In the genomic region with DNA sequence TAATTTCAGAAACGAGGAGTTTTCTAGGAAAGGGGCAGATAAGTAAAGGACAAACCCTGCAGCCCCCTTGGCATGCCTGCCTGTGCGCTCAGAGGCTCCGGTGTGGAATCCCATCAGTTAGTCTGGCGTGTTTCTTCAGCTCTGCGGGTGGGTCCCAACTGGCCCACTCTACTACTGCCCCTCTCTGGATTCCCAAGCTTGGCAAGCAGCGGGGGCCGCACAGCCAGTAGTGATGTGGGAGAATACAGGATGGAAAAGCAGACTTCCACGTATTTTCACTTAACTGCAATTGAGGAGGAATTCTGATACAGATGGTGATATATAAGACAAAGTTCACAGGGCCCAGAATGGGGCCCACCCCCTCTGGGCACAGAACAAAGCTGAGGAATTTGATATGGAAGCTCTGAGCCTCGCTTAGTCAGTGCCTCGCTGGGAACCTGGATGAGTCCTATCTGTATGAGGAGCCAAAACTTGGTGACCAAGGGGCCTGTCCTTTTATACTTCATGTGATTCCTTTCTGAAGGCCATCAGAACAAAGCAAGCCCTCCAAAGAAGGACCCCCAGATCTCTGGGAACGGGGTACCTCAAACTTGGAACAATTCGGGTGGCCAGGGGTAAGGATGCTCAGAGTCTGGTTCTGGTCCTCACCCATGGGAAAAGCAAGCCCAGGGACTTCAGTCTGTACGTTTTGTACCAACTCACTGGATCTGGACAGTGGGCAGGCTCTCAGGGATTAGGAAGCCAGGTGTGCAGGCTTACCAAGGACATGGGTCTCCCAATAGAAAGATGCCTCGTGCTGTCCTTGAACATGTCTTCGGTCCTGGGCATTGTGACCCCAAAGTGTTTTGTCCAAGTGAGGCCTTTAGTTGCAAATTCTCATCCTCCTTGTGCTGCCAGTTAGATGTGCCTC, we compare ENCODE assay signal across 25 cellular contexts. TPM values are rescaled to one million over a fixed set of nuclear protein-coding genes. Genes with fewer than 3 reads are reported as not detected.
DNase-seq lines count a peak whose midpoint lies in the region; ATAC-seq and TF ChIP-seq lines count a peak whose summit lies in the region.
"Had no signal": no experiment of that assay in that cellular context is flagged by ENCODE, and none has a peak within 500 bp of the region (broad histone marks: within the 10 kb centered on the region; RNA-seq: fewer than 3 reads in every experiment).

No MANE protein-coding gene starts in this region.

- peaks cover 52% of the 10 kb centered on the region for H3K36me3 Mint-ChIP-seq in activated T-cell treated with anti-CD3 and anti-CD28 coated beads, Interleukin-2, amount 50 U/mL, for 24 hours (ENCODE audit: low read depth)
- H3K36me3 Mint-ChIP-seq in activated T-cell treated with anti-CD3 and anti-CD28 coated beads, Interleukin-2, amount 50 U/mL, for 72 hours (ENCODE audit: insufficient read depth in 2 of 2), result peaks cover 0 to 1% of the 10 kb centered on the region in 2 donors
- peaks cover 0 to 8% of the 10 kb centered on the region in 2 donors for H3K36me3 Mint-ChIP-seq in naive B cell
- H3K36me3 Mint-ChIP-seq: activated CD4-positive, alpha-beta memory T cell treated with anti-CD3 and anti-CD28 coated beads for 36 hours had no signal

- no peaks in the 10 kb centered on the region for H3K27me3 Mint-ChIP-seq in activated T-cell treated with anti-CD3 and anti-CD28 coated beads, Interleukin-2, amount 50 U/mL, for 24 hours
- no peaks in the 10 kb centered on the region for H3K27me3 Mint-ChIP-seq in activated T-cell treated with anti-CD3 and anti-CD28 coated beads, Interleukin-2, amount 50 U/mL, for 72 hours (ENCODE audit: low read depth)
- H3K27me3 Mint-ChIP-seq in naive B cell, result no peaks in the 10 kb centered on the region
- H3K27me3 Mint-ChIP-seq: activated CD4-positive, alpha-beta memory T cell treated with anti-CD3 and anti-CD28 coated beads for 36 hours; type B pancreatic cell had no signal

- H3K4me3 Mint-ChIP-seq in activated T-cell treated with anti-CD3 and anti-CD28 coated beads, Interleukin-2, amount 50 U/mL, for 24 hours, result no peak overlapping the region
- no peak overlapping the region for H3K4me3 Mint-ChIP-seq in activated T-cell treated with anti-CD3 and anti-CD28 coated beads, Interleukin-2, amount 50 U/mL, for 72 hours
- H3K4me3 Mint-ChIP-seq in naive B cell, result no peak overlapping the region
- H3K4me3 Mint-ChIP-seq: activated CD4-positive, alpha-beta memory T cell treated with anti-CD3 and anti-CD28 coated beads for 36 hours; type B pancreatic cell had no signal

- H3K27ac ChIP-seq in gastrocnemius medialis, result no peak overlapping the region
- H3K27ac ChIP-seq in left lung, result no peak overlapping the region
- H3K27ac ChIP-seq: breast epithelium had no signal

- no peaks in the 10 kb centered on the region for H3K4me1 Mint-ChIP-seq in activated T-cell treated with anti-CD3 and anti-CD28 coated beads, Interleukin-2, amount 50 U/mL, for 24 hours (ENCODE audit: low read depth)
- no peaks in the 10 kb centered on the region for H3K4me1 Mint-ChIP-seq in activated T-cell treated with anti-CD3 and anti-CD28 coated beads, Interleukin-2, amount 50 U/mL, for 72 hours (ENCODE audit: low read depth)
- H3K4me1 Mint-ChIP-seq in naive B cell, result peaks cover 11 to 20% (median 16%) of the 10 kb centered on the region in 3 donors

- H3K9me3 Mint-ChIP-seq in activated T-cell treated with anti-CD3 and anti-CD28 coated beads, Interleukin-2, amount 50 U/mL, for 24 hours, result no peaks in the 10 kb centered on the region
- no peaks in the 10 kb centered on the region for H3K9me3 Mint-ChIP-seq in activated T-cell treated with anti-CD3 and anti-CD28 coated beads, Interleukin-2, amount 50 U/mL, for 72 hours
- H3K9me3 Mint-ChIP-seq in naive B cell, result no peaks in the 10 kb centered on the region
- H3K9me3 Mint-ChIP-seq: activated CD4-positive, alpha-beta memory T cell treated with anti-CD3 and anti-CD28 coated beads for 36 hours; type B pancreatic cell had no signal

- H3K27ac Mint-ChIP-seq in activated T-cell treated with anti-CD3 and anti-CD28 coated beads, Interleukin-2, amount 50 U/mL, for 24 hours, result peak overlapping the region; percentile 47
- no peak overlapping the region for H3K27ac Mint-ChIP-seq in activated T-cell treated with anti-CD3 and anti-CD28 coated beads, Interleukin-2, amount 50 U/mL, for 72 hours
- peak overlapping the region in 4 of 6 donors; percentile 55 to 76 (median 67) for H3K27ac Mint-ChIP-seq in naive B cell
- H3K27ac Mint-ChIP-seq: activated CD4-positive, alpha-beta memory T cell treated with anti-CD3 and anti-CD28 coated beads for 36 hours; type B pancreatic cell had no signal

- no peak for ATAC-seq in activated T-cell treated with anti-CD3 and anti-CD28 coated beads, Interleukin-2, amount 50 U/mL, for 72 hours (replicated peaks in 1 of 2)
- ATAC-seq in naive B cell (ENCODE audit: low read depth in 2 of 2) (no peak), GM21576 (IDR thresholded peaks at IDR 0.05; ENCODE audit: unreplicated experiment) (no peak), gastrocnemius medialis (no peak), left lung (no peak)
- ATAC-seq: left ventricle myocardium superior, mucosa of descending colon, Right ventricle myocardium inferior had no signal

- H3K4me3 ChIP-seq in adipocyte (ENCODE audit: low read length), result peak overlapping the region; percentile 7
- no peak overlapping the region for H3K4me3 ChIP-seq in gastrocnemius medialis
- no peak overlapping the region for H3K4me3 ChIP-seq in left lung
- H3K4me3 ChIP-seq: breast epithelium, mucosa of descending colon had no signal

- H3K4me1 ChIP-seq in adipocyte (ENCODE audit: control insufficient read depth, insufficient read depth, low read length) (peaks cover 33% of the 10 kb centered on the region), gastrocnemius medialis (peaks cover 8 to 16% of the 10 kb centered on the region in 2 donors), left lung (peaks cover 0 to 30% of the 10 kb centered on the region in 2 donors)
- H3K4me1 ChIP-seq: breast epithelium had no signal

- TF ChIP-seq POLR2A in gastrocnemius medialis (IDR thresholded peaks at IDR 0.05), result no peak

- H3K36me3 ChIP-seq in adipocyte (ENCODE audit: control insufficient read depth, insufficient read depth, low read length, severe bottlenecking) (peaks cover 10% of the 10 kb centered on the region), gastrocnemius medialis (no peaks in the 10 kb centered on the region), left lung (peaks cover 0 to 62% of the 10 kb centered on the region in 2 donors)
- H3K36me3 ChIP-seq: breast epithelium had no signal

- TF ChIP-seq CTCF in gastrocnemius medialis (IDR thresholded peaks at IDR 0.05 in 4 of 5, conservative IDR thresholded peaks at IDR 0.05 in 1 of 5) (no peak), left lung (IDR thresholded peaks at IDR 0.05) (no peak)

- intact Hi-C loops in gastrocnemius medialis (cut with DNase I; ENCODE audit: low total_unique reads) (loop anchor here (5.0 kb wide), 1 partner anchor 260 kb away; no protein-coding TSS in a partner anchor), left lung (cut with DNase I) (no loop called here)

- H3K27me3 ChIP-seq in adipocyte (replicated peaks; ENCODE audit: control insufficient read depth, insufficient read depth, low read length), result no peaks in the 10 kb centered on the region
- H3K27me3 ChIP-seq in gastrocnemius medialis, result no peaks in the 10 kb centered on the region
- H3K27me3 ChIP-seq in left lung, result no peaks in the 10 kb centered on the region
- H3K27me3 ChIP-seq: breast epithelium had no signal

- peak; percentile 29 for DNase-seq in activated T-cell treated with anti-CD3 and anti-CD28 coated beads, Interleukin-2, amount 50 U/mL, for 24 hours
- DNase-seq in activated T-cell treated with anti-CD3 and anti-CD28 coated beads, Interleukin-2, amount 50 U/mL, for 72 hours, result no peak
- DNase-seq in adipocyte (ENCODE audit: low read depth) (no peak), naive B cell (no peak), NK-92 (lab: John Stamatoyannopoulos, UW; ENCODE audit: unreplicated experiment) (no peak), gastrocnemius medialis (no peak), left lung (no peak)
- DNase-seq: 8988T; activated gamma-delta T cell; COR-L47; DMS79; effector CD8-positive, alpha-beta T cell; IMR-90; left ventricle myocardium superior; mucosa of descending colon; NCI-H1092; NCI-H187; NCI-H226; NCI-H774; stimulated activated CD4-positive, alpha-beta T cell treated with anti-CD3 and anti-CD28 coated beads, Interleukin-15, amount 100 ng/mL, for 24 hours had no signal

- H3K9ac ChIP-seq in adipocyte (ENCODE audit: low read length), result no peak overlapping the region

- no peaks in the 10 kb centered on the region for H3K9me3 ChIP-seq in adipocyte (ENCODE audit: control insufficient read depth, low read length)
- no peaks in the 10 kb centered on the region for H3K9me3 ChIP-seq in gastrocnemius medialis
- no peaks in the 10 kb centered on the region for H3K9me3 ChIP-seq in left lung
- H3K9me3 ChIP-seq: breast epithelium, mucosa of descending colon had no signal

- in situ Hi-C loops in gastrocnemius medialis (cut with MboI; ENCODE audit: low sequenced_read_pairs in 4 of 4), result loop anchor here in 3 of 4 donors (10.0 kb wide), 1 partner anchor 253 kb away; no protein-coding TSS in a partner anchor

RNA-seq across cellular contexts. Expression of a gene that starts 26.0 kb away (rescaled TPM):
- total RNA-seq in activated T-cell treated with anti-CD3 and anti-CD28 coated beads, Interleukin-2, amount 50 U/mL, for 72 hours, result 10 to 100 TPM; 17.3 to 19.6 TPM
- 10 to 100 TPM; 16.3 to 35.1 (median 21.2) TPM for polyA plus RNA-seq in naive B cell (ENCODE audit: low read depth in 6 of 6)
- total RNA-seq in gastrocnemius medialis (10 to 100 TPM; 18.5 to 63.5 (median 36.7) TPM), left lung (10 to 100 TPM; 11.7 to 30.7 TPM)
